In the genomic region with DNA sequence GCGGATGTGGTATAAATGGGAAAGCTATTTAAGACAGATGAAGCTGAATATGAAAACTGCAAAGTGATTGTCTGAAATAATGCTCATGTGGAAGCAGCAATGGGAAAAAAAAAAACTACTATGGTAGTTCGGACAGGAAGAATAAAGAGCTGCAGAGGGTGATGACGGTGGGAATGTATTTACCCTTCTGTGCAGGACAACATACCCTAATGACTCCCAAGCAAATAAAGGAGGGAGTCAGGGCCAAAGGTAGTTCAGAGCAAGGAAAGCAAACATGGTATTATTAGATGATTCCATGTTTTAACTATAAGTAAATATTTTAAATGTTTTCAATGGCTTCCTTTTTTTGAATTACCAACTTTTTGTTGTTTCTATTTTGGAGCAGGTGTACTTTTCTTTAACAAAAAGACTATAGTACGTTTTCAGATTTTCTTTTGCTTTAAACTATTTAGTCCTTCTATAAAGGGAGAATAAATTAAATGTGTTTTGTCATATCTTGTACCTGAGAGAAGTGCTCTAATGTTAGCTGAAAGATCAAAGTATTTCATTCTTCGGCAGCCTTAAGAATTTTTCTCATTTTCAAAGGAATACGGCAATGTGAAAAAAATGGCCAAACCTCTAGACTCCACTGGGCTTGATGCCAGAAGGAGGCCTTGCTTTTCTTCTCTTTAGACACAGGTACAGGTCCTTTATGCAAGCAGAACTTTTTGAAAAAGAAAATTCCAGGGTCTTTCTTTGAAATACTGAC, we compare ENCODE assay signal across 20 cellular contexts.
"Had no signal": no experiment of that assay in that cellular context is flagged by ENCODE, and none has a peak within 500 bp of the region (broad histone marks: within the 10 kb centered on the region; RNA-seq: fewer than 3 reads in every experiment).

No MANE protein-coding gene starts in this region.

- H3K9me3 Mint-ChIP-seq: activated B cell treated with CpG ODN at 0.5 μM for 24 hours; activated CD4-positive, alpha-beta memory T cell treated with anti-CD3 and anti-CD28 coated beads for 36 hours; activated T-helper 1 cell treated with anti-CD3 and anti-CD28 coated beads, Interleukin-12 subunit alpha, Interleukin-12 subunit beta, Interleukin-2, Interleukin-4 antibody, amounts not matched to agents 30 ng/mL and 10 ng/mL and 1 ng/mL, durations not matched to agents 14 hours and 24 hours and 36 hours; brain had no signal

- H3K27me3 ChIP-seq: foreskin keratinocyte, tibial artery, vagina had no signal

- H3K27ac ChIP-seq: foreskin keratinocyte, lower lobe of right lung, tibial artery, vagina had no signal

- H3K4me3 Mint-ChIP-seq: activated B cell treated with CpG ODN at 0.5 μM for 24 hours; activated CD4-positive, alpha-beta memory T cell treated with anti-CD3 and anti-CD28 coated beads for 36 hours; activated T-helper 1 cell treated with anti-CD3 and anti-CD28 coated beads, Interleukin-12 subunit alpha, Interleukin-12 subunit beta, Interleukin-2, Interleukin-4 antibody, amounts not matched to agents 30 ng/mL and 10 ng/mL and 1 ng/mL, durations not matched to agents 14 hours and 24 hours and 36 hours; brain had no signal

- H3K27me3 Mint-ChIP-seq: activated B cell treated with CpG ODN at 0.5 μM for 24 hours; activated CD4-positive, alpha-beta memory T cell treated with anti-CD3 and anti-CD28 coated beads for 36 hours; brain had no signal

- H3K27ac Mint-ChIP-seq: activated B cell treated with CpG ODN at 0.5 μM for 24 hours; activated CD4-positive, alpha-beta memory T cell treated with anti-CD3 and anti-CD28 coated beads for 36 hours; activated T-helper 1 cell treated with anti-CD3 and anti-CD28 coated beads, Interleukin-12 subunit alpha, Interleukin-12 subunit beta, Interleukin-2, Interleukin-4 antibody, amounts not matched to agents 30 ng/mL and 10 ng/mL and 1 ng/mL, durations not matched to agents 14 hours and 24 hours and 36 hours; brain had no signal

- H3K4me1 ChIP-seq: foreskin keratinocyte, lower lobe of right lung, tibial artery, vagina had no signal

- H3K4me1 Mint-ChIP-seq: activated B cell treated with CpG ODN at 0.5 μM for 24 hours, brain had no signal

- H3K4me3 ChIP-seq: lower lobe of right lung, tibial artery, vagina had no signal

- ATAC-seq: foreskin keratinocyte, lower lobe of right lung had no signal

- H3K36me3 ChIP-seq: vagina had no signal

- H3K9me3 ChIP-seq: lower lobe of right lung, tibial artery, vagina had no signal

- DNase-seq: activated B cell treated with CpG ODN at 0.5 μM for 24 hours; activated CD4-positive, alpha-beta memory T cell treated with anti-CD3 and anti-CD28 coated beads for 36 hours; activated CD4-positive, alpha-beta T cell treated with anti-CD3 and anti-CD28 coated beads for 4 hours; activated T-cell treated with anti-CD3 and anti-CD28 coated beads for 4 hours; caudate nucleus; foreskin keratinocyte; hippocampal formation; islet precursor cell; lower lobe of right lung; occipital lobe; posterior cingulate gyrus; retina; stimulated activated CD4-positive, alpha-beta T cell treated with anti-CD3 and anti-CD28 coated beads, Interleukin-12 subunit alpha, Interleukin-12 subunit beta, amount 100 ng/mL, for 4 hours; stimulated activated CD4-positive, alpha-beta T cell treated with anti-CD3 and anti-CD28 coated beads, Interleukin-1b, Interleukin-23, amount 100 ng/mL, for 48 hours; stimulated activated CD8-positive, alpha-beta memory T cell treated with anti-CD3 and anti-CD28 coated beads, Interleukin-4, amount 100 ng/mL, for 48 hours; stimulated activated naive CD4-positive, alpha-beta T cell; tibial artery had no signal
